In the genomic region with DNA sequence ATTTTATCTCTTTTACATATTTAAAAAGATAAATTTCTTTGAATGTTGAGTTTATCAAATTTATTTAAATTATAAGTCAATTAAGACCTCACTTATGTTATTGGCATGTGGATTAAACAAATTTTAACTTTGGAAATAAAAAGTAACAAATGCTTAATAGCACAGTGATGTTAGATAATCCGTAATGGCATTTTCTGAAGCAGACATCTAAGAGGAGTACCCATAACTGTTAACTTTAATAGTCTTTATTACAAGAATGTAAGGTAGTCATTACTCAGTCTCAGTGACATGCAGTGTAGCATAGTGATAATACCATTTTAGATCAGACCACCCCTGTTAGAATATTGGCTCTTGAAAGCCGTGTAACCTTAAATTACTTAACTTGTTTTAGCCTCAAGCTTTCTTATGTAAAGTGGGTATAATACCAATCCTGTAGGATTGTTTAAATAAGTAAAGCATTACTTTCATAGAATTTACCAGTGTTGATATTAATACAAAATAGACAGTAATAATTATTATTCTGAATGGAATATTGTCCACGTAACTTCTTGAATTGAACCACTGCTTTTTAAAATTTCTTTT, we compare ENCODE assay signal across 23 cellular contexts. TPM values are rescaled to one million over a fixed set of nuclear protein-coding genes. Genes with fewer than 3 reads are reported as not detected.
A peak's percentile ranks its signal among the peaks of the same experiment; 100 is the strongest.
DNase-seq lines count a peak whose midpoint lies in the region; ATAC-seq, FAIRE-seq and TF ChIP-seq lines count a peak whose summit lies in the region.
"Had no signal": no experiment of that assay in that cellular context is flagged by ENCODE, and none has a peak within 500 bp of the region (broad histone marks: within the 10 kb centered on the region; RNA-seq: fewer than 3 reads in every experiment).

No MANE protein-coding gene starts in this region.

- no peaks in the 10 kb centered on the region for H3F3A ChIP-seq in SU-DHL-6 (ENCODE audit: insufficient read depth)

- no peak overlapping the region for H3K27ac Mint-ChIP-seq in activated naive CD8-positive, alpha-beta T cell treated with anti-CD3 and anti-CD28 coated beads, Interleukin-2, amount 50 U/mL, for 24 hours
- H3K27ac Mint-ChIP-seq: CD4-positive, CD25-positive, alpha-beta regulatory T cell; HFFc6 had no signal

- H3K9ac ChIP-seq in SU-DHL-6 (ENCODE audit: low read length) (no peak overlapping the region), endocrine pancreas (ENCODE audit: control insufficient read depth, insufficient read depth, low read length) (no peak overlapping the region), trophoblast cell (ENCODE audit: low read length) (no peak overlapping the region)
- H3K9ac ChIP-seq: BLaER1 had no signal

- H2BK120ac ChIP-seq in trophoblast cell (ENCODE audit: insufficient read depth, low read length, poor library complexity), result no peak overlapping the region

- H3K27me3 ChIP-seq in SU-DHL-6 (ENCODE audit: low read length), result no peaks in the 10 kb centered on the region
- no peaks in the 10 kb centered on the region for H3K27me3 ChIP-seq in endocrine pancreas (ENCODE audit: control insufficient read depth, insufficient read depth, low read length)
- peaks cover 12% of the 10 kb centered on the region for H3K27me3 ChIP-seq in trophoblast cell (ENCODE audit: insufficient read depth, low read length)
- H3K27me3 ChIP-seq in aorta (ENCODE audit: control insufficient read depth in 1 of 2, insufficient read depth in 2 of 2, low read length in 1 of 2), result no peaks in the 10 kb centered on the region
- H3K27me3 ChIP-seq: BLaER1 had no signal

- peaks cover 6% of the 10 kb centered on the region for H3K9me3 Mint-ChIP-seq in activated naive CD8-positive, alpha-beta T cell treated with anti-CD3 and anti-CD28 coated beads, Interleukin-2, amount 50 U/mL, for 24 hours

- H3K4me3 ChIP-seq in SU-DHL-6 (ENCODE audit: insufficient read depth, low read length, poor library complexity, severe bottlenecking) (no peak overlapping the region), endocrine pancreas (ENCODE audit: control insufficient read depth, insufficient read depth, low read length) (peak overlapping the region; percentile 59), trophoblast cell (ENCODE audit: low read depth, low read length) (no peak overlapping the region), aorta (ENCODE audit: low read length in 2 of 2) (no peak overlapping the region)
- H3K4me3 ChIP-seq: BLaER1, PC-9, SJSA1 had no signal

- H3K4me1 Mint-ChIP-seq in activated naive CD8-positive, alpha-beta T cell treated with anti-CD3 and anti-CD28 coated beads, Interleukin-2, amount 50 U/mL, for 24 hours, result peaks cover 3% of the 10 kb centered on the region

- no peaks in the 10 kb centered on the region for H3K36me3 ChIP-seq in SU-DHL-6 (ENCODE audit: low read length)
- no peaks in the 10 kb centered on the region for H3K36me3 ChIP-seq in endocrine pancreas (ENCODE audit: control insufficient read depth, insufficient read depth, low read length)
- H3K36me3 ChIP-seq in trophoblast cell (ENCODE audit: control insufficient read depth in 1 of 2, insufficient read depth in 2 of 2, low read length in 2 of 2), result no peaks in the 10 kb centered on the region
- no peaks in the 10 kb centered on the region for H3K36me3 ChIP-seq in aorta (ENCODE audit: control insufficient read depth in 1 of 2, insufficient read depth in 2 of 2, low read length in 1 of 2)
- H3K36me3 ChIP-seq: BLaER1, SJSA1 had no signal

- no peak overlapping the region for H2AK5ac ChIP-seq in trophoblast cell (ENCODE audit: low read length)

- H3K9me3 ChIP-seq in SU-DHL-6 (ENCODE audit: insufficient read depth, low read length), result no peaks in the 10 kb centered on the region
- no peaks in the 10 kb centered on the region for H3K9me3 ChIP-seq in endocrine pancreas (ENCODE audit: control insufficient read depth, low read length)
- no peaks in the 10 kb centered on the region for H3K9me3 ChIP-seq in trophoblast cell (ENCODE audit: insufficient read depth, low read depth, low read length)
- no peaks in the 10 kb centered on the region for H3K9me3 ChIP-seq in aorta (ENCODE audit: control insufficient read depth, low read length)
- H3K9me3 ChIP-seq: SJSA1 had no signal

- no peak overlapping the region for H4K12ac ChIP-seq in trophoblast cell (ENCODE audit: low read depth, low read length)

- no peak overlapping the region for H3K27ac ChIP-seq in SU-DHL-6 (ENCODE audit: low read depth, low read length)
- H3K27ac ChIP-seq in trophoblast cell (ENCODE audit: low read depth, low read length), result no peak overlapping the region
- H3K27ac ChIP-seq in aorta (ENCODE audit: low read depth in 1 of 2, low read length in 2 of 2), result no peak overlapping the region
- H3K27ac ChIP-seq: BLaER1, PC-9, SJSA1 had no signal

- no peak overlapping the region for H2BK12ac ChIP-seq in trophoblast cell (ENCODE audit: low read length)

- peak; percentile 85 for FAIRE-seq in D721Med (lab: Jason Lieb, UNC)

- H3K4ac ChIP-seq in trophoblast cell (ENCODE audit: low read depth, low read length), result no peak overlapping the region

- no peak overlapping the region for H3K4me3 Mint-ChIP-seq in activated naive CD8-positive, alpha-beta T cell treated with anti-CD3 and anti-CD28 coated beads, Interleukin-2, amount 50 U/mL, for 24 hours
- H3K4me3 Mint-ChIP-seq: CD4-positive, CD25-positive, alpha-beta regulatory T cell; HFFc6 had no signal

- H3K27me3 Mint-ChIP-seq in activated naive CD8-positive, alpha-beta T cell treated with anti-CD3 and anti-CD28 coated beads, Interleukin-2, amount 50 U/mL, for 24 hours, result peaks cover 16% of the 10 kb centered on the region

- intact Hi-C loops in head of caudate nucleus (cut with DNase I) (no loop called here), aorta (cut with DNase I) (loop anchor here in 1 of 2 donors (5.0 kb wide), 1 partner anchor 228 kb away; no protein-coding TSS in a partner anchor)

- TF ChIP-seq CTCF in D721Med (IDR thresholded peaks at IDR 0.05; ENCODE audit: insufficient read depth, missing control alignments) (no peak), SU-DHL-6 (IDR thresholded peaks at IDR 0.05; ENCODE audit: insufficient read depth, low read length, poor library complexity, severe bottlenecking) (no peak)

- ATAC-seq in activated naive CD8-positive, alpha-beta T cell treated with anti-CD3 and anti-CD28 coated beads, Interleukin-2, amount 50 U/mL, for 24 hours, result no peak
- no peak for ATAC-seq in aorta (ENCODE audit: low FRiP score)
- ATAC-seq: Right ventricle myocardium inferior had no signal

- no peak overlapping the region for H4K8ac ChIP-seq in trophoblast cell (ENCODE audit: low read depth, low read length)

- no peak overlapping the region for H3K14ac ChIP-seq in trophoblast cell (ENCODE audit: low read length)

- H2BK5ac ChIP-seq in trophoblast cell (ENCODE audit: low read depth, low read length, poor library complexity), result no peak overlapping the region

- WGBS in trophoblast cell (ENCODE audit: extremely low coverage, insufficient coverage, insufficient read length), result no CpG with 5 or more reads among the region's 3 CpGs
- 88 to 94% methylated on average over 3 of the region's 3 CpGs for WGBS in aorta, 2 donors

- H3K4me2 ChIP-seq in SU-DHL-6 (ENCODE audit: low read depth, low read length, poor library complexity, severe bottlenecking), result peak overlapping the region; percentile 20
- H3K4me2 ChIP-seq in trophoblast cell (ENCODE audit: low read length), result no peak overlapping the region
- H3K4me2 ChIP-seq: BLaER1, PC-9 had no signal

- H3K79me1 ChIP-seq in trophoblast cell (ENCODE audit: low read length), result no peaks in the 10 kb centered on the region

- no peaks in the 10 kb centered on the region for H3K9me2 ChIP-seq in SU-DHL-6 (replicated peaks; ENCODE audit: insufficient read depth, low read length)

- H3K23ac ChIP-seq in trophoblast cell (ENCODE audit: low read length), result no peak overlapping the region

- no peak for DNase-seq in D721Med (ENCODE audit: insufficient read length, low spot score)
- DNase-seq in trophoblast cell, result peak; percentile 2 to 80
- no peak for DNase-seq in head of caudate nucleus
- DNase-seq in activated naive CD8-positive, alpha-beta T cell treated with anti-CD3 and anti-CD28 coated beads, Interleukin-2, amount 50 U/mL, for 24 hours, result no peak
- no peak for DNase-seq in aorta
- DNase-seq in UCSD-AML1 (lab: John Stamatoyannopoulos, UW; ENCODE audit: unreplicated experiment), result no peak
- DNase-seq: CD4-positive, CD25-positive, alpha-beta regulatory T cell; H7; HFFc6; NCI-H1105; NCI-H1436 treated with DMSO at 0.1 percent for 48 hours; NCI-H187 treated with DMSO at 0.1 percent for 48 hours; NCI-H2171 treated with DMSO at 0.1 percent for 48 hours; PC-9 had no signal

- H3K79me2 ChIP-seq in SU-DHL-6 (ENCODE audit: insufficient read depth, low read length) (no peaks in the 10 kb centered on the region), trophoblast cell (ENCODE audit: control insufficient read depth, insufficient read depth, low read length, poor library complexity) (no peaks in the 10 kb centered on the region)

- peaks cover 2% of the 10 kb centered on the region for H3K36me3 Mint-ChIP-seq in activated naive CD8-positive, alpha-beta T cell treated with anti-CD3 and anti-CD28 coated beads, Interleukin-2, amount 50 U/mL, for 24 hours (ENCODE audit: low read depth)
- H3K36me3 Mint-ChIP-seq: CD4-positive, CD25-positive, alpha-beta regulatory T cell had no signal

- H4K20me1 ChIP-seq in SU-DHL-6 (ENCODE audit: low read depth, low read length), result no peaks in the 10 kb centered on the region
- H4K20me1 ChIP-seq: BLaER1 had no signal

- no peak overlapping the region for H3K18ac ChIP-seq in trophoblast cell (ENCODE audit: low read length)

- peak overlapping the region; percentile 91 for H2AFZ ChIP-seq in SU-DHL-6 (ENCODE audit: low read depth, low read length, severe bottlenecking)
- no peak overlapping the region for H2AFZ ChIP-seq in trophoblast cell (ENCODE audit: insufficient read depth, low read length, poor library complexity)
- H2AFZ ChIP-seq: PC-9 had no signal

- H3K4me1 ChIP-seq in endocrine pancreas (ENCODE audit: control insufficient read depth, insufficient read depth, low read length) (peaks cover 10% of the 10 kb centered on the region), trophoblast cell (ENCODE audit: control insufficient read depth in 1 of 2, insufficient read depth in 2 of 2, low read length in 2 of 2) (peaks cover 4 to 13% of the 10 kb centered on the region in 2 experiments), aorta (ENCODE audit: control insufficient read depth in 1 of 2, insufficient read depth in 2 of 2, low read length in 2 of 2) (peaks cover 0 to 1% of the 10 kb centered on the region in 2 donors)
- H3K4me1 ChIP-seq: BLaER1 had no signal

- H4K91ac ChIP-seq in trophoblast cell (ENCODE audit: low read depth, low read length), result no peak overlapping the region

RNA-seq across cellular contexts. Expression of a gene that starts 4.3 kb away (rescaled TPM):
- polyA plus RNA-seq in trophoblast cell (2013), result 12.1 and 12.2 TPM in 2 replicates
- total RNA-seq in aorta, result under 1 TPM; 0.19 to 0.54 TPM
- 1 to 10 TPM in 1 of 2 donors, under 1 TPM in 1; 0.54 to 2.3 TPM for polyA plus RNA-seq in aorta
- total RNA-seq: A172; CD4-positive, CD25-positive, alpha-beta regulatory T cell; H7; HFFc6; HT1080; MCF 10A; PC-9; Right ventricle myocardium inferior; RPMI7951; SJSA1 had no signal
- polyA plus RNA-seq: CD4-positive, CD25-positive, alpha-beta regulatory T cell had no signal

Comparison
In these comparisons a context has a peak if more than half of its experiments do, and no peak if none do; other contexts are left out.
1. DNase-seq: peak in trophoblast cell (2 of 2); none in D721Med (single experiment), head of caudate nucleus (0 of 42), activated naive CD8-positive, alpha-beta T cell treated with anti-CD3 and anti-CD28 coated beads, Interleukin-2, amount 50 U/mL, for 24 hours (single experiment), aorta (0 of 2) and UCSD-AML1 (single experiment).